26 cellular contexts compared by ENCODE assay signal in genomic region chr11:126533560-126533959, GRCh38.
DNase-seq lines count a peak whose midpoint lies in the region; ATAC-seq, FAIRE-seq and TF ChIP-seq lines count a peak whose summit lies in the region.
"Had no signal": no experiment of that assay in that cellular context is flagged by ENCODE, and none has a peak within 500 bp of the region (broad histone marks: within the 10 kb centered on the region; RNA-seq: fewer than 3 reads in every experiment).

No MANE protein-coding gene starts in this region.

- no peak overlapping the region for H4K8ac ChIP-seq in H9 (replicated peaks; ENCODE audit: insufficient read length, low read depth, low read length)
- H4K8ac ChIP-seq in H1 (ENCODE audit: extremely low read depth, insufficient read depth, low read length): no peak overlapping the region

- ATAC-seq in HG03095 (IDR thresholded peaks at IDR 0.05; ENCODE audit: unreplicated experiment): no peak
- no peak for ATAC-seq in SK-N-SH treated with all-trans-retinoic acid at 6 μM for 48 hours
- ATAC-seq: A549, GM12878 had no signal

- H3K4me2 ChIP-seq in H9 (ENCODE audit: insufficient read depth, insufficient read length, low read length): no peak overlapping the region
- H3K4me2 ChIP-seq in OCI-LY3 (ENCODE audit: low read length): no peak overlapping the region
- H3K4me2 ChIP-seq in H1 (ENCODE audit: insufficient read depth in 1 of 2, low read depth in 2 of 2, low read length in 2 of 2): no peak overlapping the region
- H3K4me2 ChIP-seq: A549; BLaER1 treated with 17β-estradiol and CSF1 and Interleukin-3, amounts not matched to agents 10 nM and 100 nM; GM23338 had no signal

- H3K4me3 Mint-ChIP-seq in H9: no peak overlapping the region
- H3K4me3 Mint-ChIP-seq: CD14-positive monocyte; CD4-positive, alpha-beta T cell; GM23338 had no signal

- no peak overlapping the region for H3K23ac ChIP-seq in H9 (ENCODE audit: insufficient read length, low read depth, low read length)
- H3K23ac ChIP-seq in H1 (ENCODE audit: insufficient read length): no peak overlapping the region

- H3K9me3 ChIP-seq in H9 (ENCODE audit: control insufficient read depth, low read depth, low read length) (no peaks in the 10 kb centered on the region), OCI-LY3 (ENCODE audit: insufficient read depth, low read length) (no peaks in the 10 kb centered on the region), H1 (ENCODE audit: insufficient read depth in 2 of 2, low read depth in 1 of 2, low read length in 1 of 2) (no peaks in the 10 kb centered on the region), vagina (no peaks in the 10 kb centered on the region)
- H3K9me3 ChIP-seq: A549; BE2C; BLaER1 treated with 17β-estradiol and CSF1 and Interleukin-3, amounts not matched to agents 10 nM and 100 nM had no signal

- H3K27ac Mint-ChIP-seq in H9: peak overlapping the region in 1 of 3 experiments; percentile 29; a peak in 1 of 7 replicates
- H3K27ac Mint-ChIP-seq: CD4-positive, alpha-beta T cell; CD8-positive, alpha-beta memory T cell; GM23338 had no signal

- H2BK120ac ChIP-seq in H9 (ENCODE audit: low read depth, low read length, poor library complexity, severe bottlenecking) (peak overlapping the region; percentile 14), H1 (replicated peaks; ENCODE audit: low read depth, low read length) (no peak overlapping the region)

- no CpG with 5 or more reads among the region's 6 CpGs for WGBS in H9 (ENCODE audit: extremely low coverage, insufficient read length, low lambda C conversion rate)
- WGBS in H1 (ENCODE audit: extremely low coverage in 1 of 2, insufficient coverage in 1 of 2, insufficient read length in 1 of 2, insufficient replicate concordance in 2 of 2, low coverage in 1 of 2, low lambda C conversion rate in 2 of 2, missing lambda C conversion rate in 1 of 2), 2 experiments: 92% methylated on average over 6 of the region's 6 CpGs; no CpG with 5 or more reads in 1 of the 2 experiments

- 0 out of 4 replicates have a peak, but pooled peaks cover 0 to 2% of the 10 kb centered on the region in 2 experiments for H3K4me1 Mint-ChIP-seq in H9
- H3K4me1 Mint-ChIP-seq: CD14-positive monocyte; CD8-positive, alpha-beta memory T cell; GM23338 had no signal

- H2BK12ac ChIP-seq in H9 (ENCODE audit: insufficient read length, low read depth, low read length) (no peak overlapping the region), H1 (ENCODE audit: low read depth, low read length) (no peak overlapping the region)

- intact Hi-C loops in vagina (cut with DNase I): no loop called here

- H3K14ac ChIP-seq in H9 (ENCODE audit: insufficient read depth, low read length) (no peak overlapping the region), H1 (ENCODE audit: insufficient read length) (no peak overlapping the region)

- H4K20me1 ChIP-seq in H9 (ENCODE audit: control insufficient read depth, insufficient read depth, insufficient read length): no peaks in the 10 kb centered on the region
- no peaks in the 10 kb centered on the region for H4K20me1 ChIP-seq in OCI-LY3 (ENCODE audit: insufficient read depth, low read length)
- H4K20me1 ChIP-seq in H1 (replicated peaks in 1 of 2; ENCODE audit: control insufficient read depth in 1 of 2, insufficient read depth in 2 of 2, low read length in 2 of 2): no peaks in the 10 kb centered on the region

- H3K36me3 ChIP-seq in OCI-LY3 (replicated peaks; ENCODE audit: low read depth, low read length): no peaks in the 10 kb centered on the region
- no peaks in the 10 kb centered on the region for H3K36me3 ChIP-seq in H1 (ENCODE audit: control insufficient read depth in 2 of 4, insufficient read depth in 4 of 4, low read length in 3 of 4)
- no peaks in the 10 kb centered on the region for H3K36me3 ChIP-seq in vagina
- H3K36me3 ChIP-seq: BE2C; BLaER1 treated with 17β-estradiol and CSF1 and Interleukin-3, amounts not matched to agents 10 nM and 100 nM had no signal

- H3K4ac ChIP-seq in H9 (ENCODE audit: low read depth, low read length) (no peak overlapping the region), H1 (replicated peaks; ENCODE audit: insufficient read length, low read depth, low read length) (no peak overlapping the region)

- H3K18ac ChIP-seq in H9 (ENCODE audit: insufficient read length, low read depth, low read length) (no peak overlapping the region), H1 (ENCODE audit: extremely low read depth, low read length) (no peak overlapping the region)

- H3K79me1 ChIP-seq in H9 (ENCODE audit: insufficient read depth, low read depth, low read length, poor library complexity, severe bottlenecking) (no peaks in the 10 kb centered on the region), H1 (ENCODE audit: low read depth, low read length) (no peaks in the 10 kb centered on the region)

- TF ChIP-seq POLR2A in H1 (IDR thresholded peaks at IDR 0.05; ENCODE audit: control extremely low read depth in 1 of 2, low read depth in 2 of 2, low read length in 2 of 2) (no peak), vagina (IDR thresholded peaks at IDR 0.05) (no peak)

- no peak for TF ChIP-seq RAD21 in H1 (IDR thresholded peaks at IDR 0.05 in 1 of 2, conservative IDR thresholded peaks at IDR 0.05 in 1 of 2; ENCODE audit: low read depth in 2 of 2, low read length in 2 of 2)

- no peaks in the 10 kb centered on the region for H3K4me1 ChIP-seq in H9 (ENCODE audit: insufficient read depth, low read length)
- no peaks in the 10 kb centered on the region for H3K4me1 ChIP-seq in OCI-LY3 (ENCODE audit: low read length)
- no peaks in the 10 kb centered on the region; a peak in 1 of 7 replicates for H3K4me1 ChIP-seq in H1 (replicated peaks in 1 of 4; ENCODE audit: control insufficient read depth in 3 of 4, insufficient read depth in 4 of 4, low read length in 3 of 4)
- H3K4me1 ChIP-seq in vagina: no peaks in the 10 kb centered on the region
- H3K4me1 ChIP-seq: A549; BE2C; BLaER1 treated with 17β-estradiol and CSF1 and Interleukin-3, amounts not matched to agents 10 nM and 100 nM had no signal

- H2BK5ac ChIP-seq in H9 (ENCODE audit: insufficient read length, low read length) (no peak overlapping the region), H1 (ENCODE audit: low read depth, low read length) (no peak overlapping the region)

- H2AK5ac ChIP-seq in H9 (ENCODE audit: insufficient read length, low read length): no peak overlapping the region
- no peak overlapping the region for H2AK5ac ChIP-seq in H1 (ENCODE audit: low read depth, low read length)

- H3T11ph ChIP-seq in H9 (ENCODE audit: low read length): no peak overlapping the region

- CTCF ChIA-PET in H1 (lab: Charles Lee; ENCODE audit: partially characterized antibody): interaction anchor here (0.7 to 1.6 kb wide), 9 partner anchors 9 to 457 kb away, joined by 3 to 4 read pairs (median 3); no protein-coding TSS in a partner anchor

- H3K27me3 ChIP-seq in H9 (ENCODE audit: insufficient read depth, low read length) (no peaks in the 10 kb centered on the region), OCI-LY3 (ENCODE audit: low read depth, low read length) (peaks cover 8% of the 10 kb centered on the region), H1 (replicated peaks in 1 of 4; ENCODE audit: control insufficient read depth in 3 of 4, extremely low read depth in 1 of 4, insufficient read depth in 3 of 4, low read length in 3 of 4) (no peaks in the 10 kb centered on the region), vagina (no peaks in the 10 kb centered on the region)
- H3K27me3 ChIP-seq: BE2C; BLaER1 treated with 17β-estradiol and CSF1 and Interleukin-3, amounts not matched to agents 10 nM and 100 nM had no signal

- no peak overlapping the region for H3K9ac ChIP-seq in H9 (ENCODE audit: extremely low read depth, insufficient read length, low read length)
- no peak overlapping the region for H3K9ac ChIP-seq in OCI-LY3 (ENCODE audit: low read length)
- H3K9ac ChIP-seq in H1 (replicated peaks in 1 of 4; ENCODE audit: extremely low read depth in 1 of 4, low read depth in 3 of 4, low read length in 3 of 4): no peak overlapping the region
- H3K9ac ChIP-seq: BLaER1 treated with 17β-estradiol and CSF1 and Interleukin-3, amounts not matched to agents 10 nM and 100 nM had no signal

- H2AFZ ChIP-seq in H9 (ENCODE audit: low read length) (no peak overlapping the region), OCI-LY3 (ENCODE audit: low read depth, low read length) (no peak overlapping the region), H1 (ENCODE audit: low read length) (no peak overlapping the region)
- H2AFZ ChIP-seq: GM23338 had no signal

- H4K5ac ChIP-seq in H9 (ENCODE audit: insufficient read length, low read depth, low read length) (no peak overlapping the region), H1 (ENCODE audit: insufficient read length, low read depth, low read length) (no peak overlapping the region)

- H2BK20ac ChIP-seq in H9 (ENCODE audit: low read depth, low read length, poor library complexity, severe bottlenecking) (no peak overlapping the region), H1 (ENCODE audit: low read length) (no peak overlapping the region)

- H3K9me3 Mint-ChIP-seq in H9: no peaks in the 10 kb centered on the region
- H3K9me3 Mint-ChIP-seq: CD4-positive, alpha-beta T cell; CD8-positive, alpha-beta memory T cell; GM23338 had no signal

- POLR2A ChIA-PET in H1 (lab: Charles Lee; ENCODE audit: partially characterized antibody): interaction anchor here (1.1 kb wide), 1 partner anchor 10 kb away, joined by 5 read pairs; no protein-coding TSS in a partner anchor

- peak; percentile 5 for TF ChIP-seq CTCF in GM12865 (IDR thresholded peaks at IDR 0.05; ENCODE audit: insufficient read depth, low read depth, low read length, missing control alignments)
- no peak for TF ChIP-seq CTCF in H9 (conservative IDR thresholded peaks at IDR 0.05)
- TF ChIP-seq CTCF in OCI-LY3 (IDR thresholded peaks at IDR 0.05; ENCODE audit: low read depth, low read length): 0 out of 2 replicates have a peak, but pooled peaks have one; percentile 7
- no peak for TF ChIP-seq CTCF in H1 (IDR thresholded peaks at IDR 0.05; ENCODE audit: control extremely low read depth in 1 of 3, insufficient read depth in 1 of 3, low read depth in 1 of 3, low read length in 3 of 3)
- no peak for TF ChIP-seq CTCF in vagina (IDR thresholded peaks at IDR 0.05)

- no peaks in the 10 kb centered on the region for H3K79me2 ChIP-seq in H9 (ENCODE audit: insufficient read depth, low read length)
- no peaks in the 10 kb centered on the region for H3K79me2 ChIP-seq in OCI-LY3 (ENCODE audit: low read length)
- H3K79me2 ChIP-seq in H1 (ENCODE audit: control insufficient read depth in 1 of 2, insufficient read depth in 2 of 2, low read length in 2 of 2): no peaks in the 10 kb centered on the region

- H3K23me2 ChIP-seq in H9 (ENCODE audit: insufficient read length, low read depth, low read length, poor library complexity, severe bottlenecking) (no peaks in the 10 kb centered on the region), H1 (ENCODE audit: low read depth, low read length) (no peaks in the 10 kb centered on the region; the same call in 1 of the 2 replicates)

- H3K56ac ChIP-seq in H9 (ENCODE audit: insufficient read length, low read depth, low read length) (no peak overlapping the region), H1 (replicated peaks; ENCODE audit: insufficient read length, low read depth, low read length) (no peak overlapping the region)

- H2BK15ac ChIP-seq in H9 (ENCODE audit: low read depth, low read length) (no peak overlapping the region), H1 (ENCODE audit: low read length) (no peak overlapping the region)

- H4K91ac ChIP-seq in H9 (ENCODE audit: insufficient read length, low read depth, low read length) (peak overlapping the region; percentile 58), H1 (replicated peaks; ENCODE audit: insufficient read length, low read length) (no peak overlapping the region)

- no peak for FAIRE-seq in H1 (lab: Jason Lieb, UNC)
- FAIRE-seq: A549, GM12878, GM19239, H54 had no signal

- TF ChIP-seq EP300 in H1 (IDR thresholded peaks at IDR 0.05; ENCODE audit: borderline replicate concordance in 1 of 2, low read depth in 2 of 2, low read length in 2 of 2): no peak

- no peak overlapping the region for H3K4me3 ChIP-seq in GM12865 (ENCODE audit: low read depth, low read length)
- H3K4me3 ChIP-seq in OCI-LY3 (ENCODE audit: low read length): no peak overlapping the region
- no peak overlapping the region for H3K4me3 ChIP-seq in H1 (ENCODE audit: extremely low read depth in 1 of 4, insufficient read depth in 2 of 4, low read depth in 3 of 4, low read length in 4 of 4)
- no peak overlapping the region for H3K4me3 ChIP-seq in vagina
- H3K4me3 ChIP-seq: A549; BLaER1 treated with 17β-estradiol and CSF1 and Interleukin-3, amounts not matched to agents 10 nM and 100 nM; GM12878; GM23338 had no signal

- peaks cover 8% of the 10 kb centered on the region for H3K27me3 Mint-ChIP-seq in H9 (ENCODE audit: low read depth)

- DNase-seq in GM12865 (ENCODE audit: low read depth) (no peak), H9 (no peak), H1 (ENCODE audit: low read depth in 1 of 2, low spot score in 2 of 2) (no peak), vagina (ENCODE audit: extremely low spot score in 2 of 2) (no peak)
- DNase-seq: 8988T; ACHN; AML-193; BE2C; Calu3; CD4-positive, alpha-beta T cell; CD8-positive, alpha-beta memory T cell; COR-L47; DMS53; DMS79 treated with DMSO at 0.1 percent for 48 hours; GF-D8; HCEC 1CT had no signal

- H3K36me3 Mint-ChIP-seq in H9 (ENCODE audit: insufficient read depth in 1 of 3, low read depth in 3 of 3): no peaks in the 10 kb centered on the region
- H3K36me3 Mint-ChIP-seq: CD14-positive monocyte; CD8-positive, alpha-beta memory T cell had no signal

- H3K27ac ChIP-seq in H9 (ENCODE audit: insufficient read length, low read depth, low read length): no peak overlapping the region
- H3K27ac ChIP-seq in OCI-LY3 (ENCODE audit: low read length): no peak overlapping the region
- no peak overlapping the region for H3K27ac ChIP-seq in H1 (ENCODE audit: low read depth, low read length)
- no peak overlapping the region for H3K27ac ChIP-seq in vagina
- H3K27ac ChIP-seq: A549; BLaER1 treated with 17β-estradiol and CSF1 and Interleukin-3, amounts not matched to agents 10 nM and 100 nM had no signal

Comparison
In these comparisons a context has a peak if more than half of its experiments do, and no peak if none do; other contexts are left out.
1. CTCF ChIP-seq: peak in GM12865 (single experiment) and OCI-LY3 (single experiment); none in H9 (single experiment), H1 (0 of 3) and vagina (0 of 3).